Comparison of ENCODE assay signal across 7 cellular contexts in genomic region chr15:49438970-49439631, GRCh38. TPM values are rescaled to one million over a fixed set of nuclear protein-coding genes. Genes with fewer than 3 reads are reported as not detected.
DNase-seq lines count a peak whose midpoint lies in the region; ATAC-seq and TF ChIP-seq lines count a peak whose summit lies in the region.

No MANE protein-coding gene starts in this region.

- peak; percentile 91 for ATAC-seq in GM21723 (IDR thresholded peaks at IDR 0.05; ENCODE audit: unreplicated experiment)
- peak; percentile 95 for ATAC-seq in left ventricle myocardium superior

- TF ChIP-seq POLR2A in vagina (IDR thresholded peaks at IDR 0.05): no peak

- H3K4me1 ChIP-seq in vagina: peaks cover 26% of the 10 kb centered on the region

- H3K27me3 ChIP-seq in vagina: no peaks in the 10 kb centered on the region

- H3K36me3 ChIP-seq in vagina: no peaks in the 10 kb centered on the region

- H3K9me3 ChIP-seq in vagina: no peaks in the 10 kb centered on the region

- peak overlapping the region; percentile 47 for H3K27ac ChIP-seq in vagina

- intact Hi-C loops in left ventricle myocardium superior (cut with micrococcal nuclease) (no loop called here), vagina (cut with DNase I) (no loop called here)

- H3K4me3 ChIP-seq in vagina: no peak overlapping the region

- DNase-seq in NAMALWA (ENCODE audit: low spot score): peak; percentile 27
- DNase-seq in left ventricle myocardium superior: peak; percentile 43
- no peak for DNase-seq in vagina (ENCODE audit: extremely low spot score in 2 of 2)
- no peak for DNase-seq in activated gamma-delta T cell treated with Interleukin-2 at 50 U/mL for 16 hours
- DNase-seq in DMS53 (lab: John Stamatoyannopoulos, UW): no peak
- DNase-seq in activated naive CD4-positive, alpha-beta T cell (lab: John Stamatoyannopoulos, UW): no peak

- no peak for TF ChIP-seq CTCF in vagina (IDR thresholded peaks at IDR 0.05)

RNA-seq across cellular contexts. Expression of gene FGF7, which starts 16.1 kb away (rescaled TPM):
- total RNA-seq in left ventricle myocardium superior: 34.6 TPM
- total RNA-seq in vagina: 137 TPM

Comparison
In these comparisons a context has a peak if more than half of its experiments do, and no peak if none do; other contexts are left out.
1. DNase-seq: peak in NAMALWA (single experiment) and left ventricle myocardium superior (single experiment); none in vagina (0 of 2), activated gamma-delta T cell treated with Interleukin-2 at 50 U/mL for 16 hours (single experiment), DMS53 (single experiment) and activated naive CD4-positive, alpha-beta T cell (0 of 4).